In genomic region chr15:34584321-34584668, GRCh38 we compare ENCODE assay signal across 8 cellular contexts. TPM values are rescaled to one million over a fixed set of nuclear protein-coding genes. Genes with fewer than 3 reads are reported as not detected.
DNase-seq lines count a peak whose midpoint lies in the region; ATAC-seq, FAIRE-seq and TF ChIP-seq lines count a peak whose summit lies in the region.

No MANE protein-coding gene starts in this region.

- no peak overlapping the region for H3K27ac ChIP-seq in A673 (ENCODE audit: low read depth, low read length, poor library complexity, severe bottlenecking)
- peak overlapping the region; percentile 79; the same call in 1 of the 3 replicates for H3K27ac ChIP-seq in K562 (ENCODE audit: extremely low read depth, low read depth, low read length)
- no peak overlapping the region for H3K27ac ChIP-seq in adrenal gland

- intact Hi-C loops in A673 (cut with micrococcal nuclease; ENCODE audit: unreplicated experiment) (no loop called here), K562 (cut with micrococcal nuclease) (loop anchor here (10.0 kb wide), 3 partner anchors 59 to 369 kb away; partner anchors contain the start of genes GOLGA8A and KATNBL1), adrenal gland (cut with DNase I) (loop anchor here in 1 of 2 donors (10.0 kb wide), 2 partner anchors 79 to 239 kb away; partner anchors contain the start of genes NOP10 and NUTM1), left colon (cut with DNase I, micrococcal nuclease) (no loop called here)

- H3K4me2 ChIP-seq in K562 (ENCODE audit: insufficient read depth, low read length), result peak overlapping the region; percentile 87

- in situ Hi-C loops in K562 (cut with MboI), result loop anchor here (10.0 kb wide), 1 partner anchor 59 kb away; no protein-coding TSS in a partner anchor

- no peaks in the 10 kb centered on the region for H3K9me1 ChIP-seq in K562 (ENCODE audit: control insufficient read depth, insufficient read depth, low read length)

- TF ChIP-seq POLR2A in K562 (conservative IDR thresholded peaks at IDR 0.05) (no peak), adrenal gland (IDR thresholded peaks at IDR 0.05) (no peak)

- POLR2A ChIA-PET in A673 (lab: Charles Lee; ENCODE audit: low non-redundant PET), result no interaction called here
- POLR2A ChIA-PET in K562 (lab: Yijun Ruan, JAX), result interaction anchor here (0.7 to 0.8 kb wide), 2 partner anchors 218 to 375 kb away, joined by 3 read pairs; no protein-coding TSS in a partner anchor

- no peak for DNase-seq in A673 (ENCODE audit: low spot score)
- no peak for DNase-seq in HFF-Myc (ENCODE audit: extremely low read depth, low read depth)
- DNase-seq in K562 (ENCODE audit: extremely low read depth in 1 of 4, low spot score in 3 of 4), result peak in 2 of 4 experiments; percentile 18 to 21
- no peak for DNase-seq in adrenal gland
- no peak for DNase-seq in left colon
- no peak for DNase-seq in NCI-H526 (lab: John Stamatoyannopoulos, UW)

- BruUV-seq in A673 (replicated peaks; lab: Mats Ljungman, UMichigan), result no TSS peak
- BruUV-seq in K562 (replicated peaks; lab: Mats Ljungman, UMichigan), result no TSS peak

- ATAC-seq in K562 (no peak), left colon (no peak), HG03432 (IDR thresholded peaks at IDR 0.05; ENCODE audit: unreplicated experiment) (no peak)

- 79% methylated on average over 12 of the region's 13 CpGs for WGBS in K562 (ENCODE audit: insufficient coverage, low coverage, missing lambda C conversion rate)
- WGBS in adrenal gland, 4 donors, result 49 to 54% (median 50%) methylated on average over 13 of the region's 13 CpGs

- TF ChIP-seq RAD21 in K562 (CRISPR knock-in tag; conservative IDR thresholded peaks at IDR 0.05 in 1 of 2, IDR thresholded peaks at IDR 0.05 in 1 of 2), result no peak

- FAIRE-seq in K562 (lab: Jason Lieb, UNC), result no peak

- H3K9ac ChIP-seq in K562 (ENCODE audit: insufficient read depth in 1 of 2, low read depth in 2 of 2, low read length in 2 of 2), result peak overlapping the region; percentile 71 to 93
- H3K9ac ChIP-seq in mucosa of stomach (ENCODE audit: low read length), result peak overlapping the region; percentile 28

- TF ChIP-seq CTCF in A673 (conservative IDR thresholded peaks at IDR 0.05; ENCODE audit: low read depth, low read length) (no peak), HFF-Myc (IDR thresholded peaks at IDR 0.05; ENCODE audit: low read depth, low read length, missing control alignments) (no peak), K562 (IDR thresholded peaks at IDR 0.05 in 2 of 3, conservative IDR thresholded peaks at IDR 0.05 in 1 of 3; ENCODE audit: insufficient read depth in 2 of 3, low read depth in 1 of 3, low read length in 3 of 3) (no peak), adrenal gland (IDR thresholded peaks at IDR 0.05) (no peak)

- peaks cover 6% of the 10 kb centered on the region; the same call in 1 of the 2 replicates for H4K20me1 ChIP-seq in K562 (replicated peaks; ENCODE audit: control insufficient read depth, insufficient read depth, low read length)

- H3K4me3 ChIP-seq in A673 (ENCODE audit: low read depth, low read length, poor library complexity, severe bottlenecking) (peak overlapping the region; percentile 92), HFF-Myc (replicated peaks; ENCODE audit: low read depth, low read length) (peak overlapping the region; percentile 62), K562 (peak overlapping the region; percentile 94), mucosa of stomach (ENCODE audit: low read length) (no peak overlapping the region), adrenal gland (peak overlapping the region in 2 of 4 donors; percentile 48 to 97)

- H2AFZ ChIP-seq in K562 (ENCODE audit: low read depth, low read length), result peak overlapping the region; percentile 99

- no peak for TF ChIP-seq EP300 in K562 (IDR thresholded peaks at IDR 0.05; ENCODE audit: low read length)

- no peaks in the 10 kb centered on the region for H3K9me3 ChIP-seq in A673 (ENCODE audit: low read depth, low read length, poor library complexity, severe bottlenecking)
- no peaks in the 10 kb centered on the region for H3K9me3 ChIP-seq in K562 (replicated peaks; ENCODE audit: control insufficient read depth, insufficient read depth, low read depth, low read length)
- no peaks in the 10 kb centered on the region for H3K9me3 ChIP-seq in mucosa of stomach (ENCODE audit: control insufficient read depth, low read length)
- H3K9me3 ChIP-seq in adrenal gland (replicated peaks in 1 of 3), result no peaks in the 10 kb centered on the region

- H3K36me3 ChIP-seq in A673 (ENCODE audit: insufficient read depth, low read length, poor library complexity, severe bottlenecking) (no peaks in the 10 kb centered on the region), K562 (ENCODE audit: control insufficient read depth, insufficient read depth, low read length) (0 out of 3 replicates have a peak, but pooled peaks cover 3% of the 10 kb centered on the region), mucosa of stomach (ENCODE audit: control insufficient read depth, insufficient read depth, low read length) (no peaks in the 10 kb centered on the region), adrenal gland (replicated peaks in 1 of 2) (no peaks in the 10 kb centered on the region)

- CTCF ChIA-PET in A673 (lab: Charles Lee) (no interaction called here), K562 (lab: Yijun Ruan, JAX; ENCODE audit: low intra/inter-chr PET ratio) (no interaction called here)

- H3K4me1 ChIP-seq in A673 (ENCODE audit: insufficient read depth, low read length, poor library complexity, severe bottlenecking) (peaks cover 5% of the 10 kb centered on the region), K562 (replicated peaks in 1 of 2; ENCODE audit: control insufficient read depth in 2 of 2, insufficient read depth in 2 of 2, low read length in 2 of 2) (peaks cover 0 to 39% of the 10 kb centered on the region in 2 experiments; a peak in 4 of 5 replicates), mucosa of stomach (ENCODE audit: control insufficient read depth, insufficient read depth, low read length) (peaks cover 14% of the 10 kb centered on the region), adrenal gland (replicated peaks in 1 of 2) (peaks cover 13 to 15% of the 10 kb centered on the region in 2 donors)

- H3K27me3 ChIP-seq in A673 (replicated peaks; ENCODE audit: insufficient read depth, low read depth, low read length, poor library complexity) (no peaks in the 10 kb centered on the region), K562 (ENCODE audit: control insufficient read depth in 2 of 2, insufficient read depth in 2 of 2, low read length in 2 of 2) (no peaks in the 10 kb centered on the region), mucosa of stomach (ENCODE audit: control insufficient read depth, insufficient read depth, low read length) (peaks cover 20% of the 10 kb centered on the region), adrenal gland (no peaks in the 10 kb centered on the region)

- H3K79me2 ChIP-seq in K562 (ENCODE audit: control insufficient read depth, insufficient read depth, low read length), result peaks cover 30% of the 10 kb centered on the region

TF ChIP-seq in K562, 482 proteins besides CTCF, POLR2A, EP300 and RAD21:
- TF ChIP-seq EGR1 (conservative IDR thresholded peaks at IDR 0.05), result peak; percentile 58
- TF ChIP-seq FOXK1 (CRISPR knock-in tag; IDR thresholded peaks at IDR 0.05; ENCODE audit: borderline replicate concordance), result 0 out of 2 replicates have a peak, but pooled peaks have one; percentile 3
- TF ChIP-seq POLR2AphosphoS5 (IDR thresholded peaks at IDR 0.05; ENCODE audit: control insufficient read depth, insufficient read depth, low read depth, low read length), result no peak
- TF ChIP-seq SRSF7 (optimal IDR thresholded peaks at IDR 0.05; ENCODE audit: low read depth, low read length), result no peak
TF ChIP-seq in K562: peak in this region for 2.

RNA-seq across cellular contexts. Expression of gene GOLGA8B, which starts 0.8 kb away (rescaled TPM):
- 36.0 and 47.5 TPM in 2 replicates for total RNA-seq in A673 (2021)
- 390 and 496 TPM in 2 replicates for total RNA-seq in K562 (2011; cell fraction: chromatin; rRNA removed; ENCODE audit: low replicate concordance)
- 104 and 126 TPM in 2 replicates for total RNA-seq in K562 (2011; cell fraction: nucleolus; rRNA removed)
- 172 and 193 TPM in 2 replicates for total RNA-seq in K562 (2011; cell fraction: nucleoplasm; rRNA removed)
- 42.7 and 54.1 TPM in 2 replicates for total RNA-seq in K562 (2014; rRNA removed)
- 45.5 and 53.2 TPM in 2 replicates for total RNA-seq in K562 (2014; rRNA removed; fragmentation: Illumina TruSeq; extraction: Trizol)
- total RNA-seq in K562 (2015; rRNA removed; fragmentation: Illumina TruSeq; extraction: Trizol), result 33.8 TPM in 2 replicates
- total RNA-seq in K562 (2021), result 65.3 and 79.5 TPM in 2 replicates
- polyA plus RNA-seq in K562 (2011; rRNA removed), result 120 and 133 TPM in 2 replicates
- 20.2 and 43.3 TPM in 2 replicates for polyA plus RNA-seq in K562 (2011; cell fraction: cytosol; rRNA removed)
- 403 and 445 TPM in 2 replicates for polyA plus RNA-seq in K562 (2011; cell fraction: nucleus; rRNA removed)
- polyA plus RNA-seq in K562 (2012), result 46.7 and 119 TPM in 2 replicates
- 63.1 and 84.4 TPM in 2 replicates for polyA plus RNA-seq in K562 (2014; fragmentation: Illumina TruSeq; extraction: Trizol)
- polyA plus RNA-seq in K562 (2014; fragmentation: Nextera tagmentation; extraction: Ambion mirVana), result 10 to 100 TPM in 1 of 2 experiments, 1 to 10 TPM in 1; 7.9 to 10.2 TPM
- polyA plus RNA-seq in K562 (2014; rRNA removed), result 166 and 236 TPM in 2 replicates
- polyA minus RNA-seq in K562 (2011; rRNA and poly(A)+ RNA removed), result 15.1 and 27.9 TPM in 2 replicates
- 7.1 and 13.0 TPM in 2 replicates for polyA minus RNA-seq in K562 (2011; cell fraction: cytosol; rRNA and poly(A)+ RNA removed)
- polyA minus RNA-seq in K562 (2011; cell fraction: nucleus; rRNA and poly(A)+ RNA removed), result 54.5 and 77.9 TPM in 2 replicates
- 100 to 1,000 TPM in 1 of 8 donors, 10 to 100 TPM in 7; 11.4 to 133 (median 61.1) TPM for total RNA-seq in adrenal gland
- 100 to 1,000 TPM in 2 of 3 donors, 10 to 100 TPM in 1; 22.8 to 250 (median 183) TPM for polyA plus RNA-seq in adrenal gland
- total RNA-seq in left colon, result 10 to 100 TPM; 24.3 to 38.7 TPM
